In genomic region chr9:21974542-21975409, GRCh38 we compare ENCODE assay signal across 8 cellular contexts. TPM values are rescaled to one million over a fixed set of nuclear protein-coding genes. Genes with fewer than 3 reads are reported as not detected.
DNase-seq lines count a peak whose midpoint lies in the region; ATAC-seq and TF ChIP-seq lines count a peak whose summit lies in the region.

No MANE protein-coding gene starts in this region.

- dilution Hi-C loops in mammary epithelial cell (cut with HindIII; ENCODE audit: low sequenced_read_pairs), result loop anchor here (5.0 kb wide), 1 partner anchor 63 kb away; no protein-coding TSS in a partner anchor

- H3K9me3 ChIP-seq in mammary epithelial cell (replicated peaks; ENCODE audit: insufficient read depth, low read length), result peaks cover 20% of the 10 kb centered on the region

- in situ Hi-C loops in mammary epithelial cell (cut with MboI; ENCODE audit: low sequenced_read_pairs in 2 of 2), result no loop called here

- H3K36me3 Mint-ChIP-seq in stimulated activated effector memory CD8-positive, alpha-beta T cell treated with anti-CD3 and anti-CD28 coated beads, Interleukin-12 subunit alpha, Interleukin-12 subunit beta, amount 100 ng/mL, for 72 hours, result no peaks in the 10 kb centered on the region

- peak overlapping the region; percentile 34 for H3K4me2 ChIP-seq in mammary epithelial cell (ENCODE audit: insufficient read depth, low read depth, low read length)

- H3K27me3 ChIP-seq in mammary epithelial cell (ENCODE audit: insufficient read depth, low read length), result no peaks in the 10 kb centered on the region

- peak overlapping the region; percentile 65 for H2AFZ ChIP-seq in mammary epithelial cell (ENCODE audit: low read depth, low read length)

- peaks cover 32% of the 10 kb centered on the region for H3K4me1 Mint-ChIP-seq in stimulated activated effector memory CD8-positive, alpha-beta T cell treated with anti-CD3 and anti-CD28 coated beads, Interleukin-12 subunit alpha, Interleukin-12 subunit beta, amount 100 ng/mL, for 72 hours

- no TSS peak for BruUV-seq in mammary epithelial cell (replicated peaks; lab: Mats Ljungman, UMichigan)

- no peak overlapping the region for H3K9ac ChIP-seq in mammary epithelial cell (ENCODE audit: insufficient read depth, low read length)

- CTCF ChIA-PET in mammary epithelial cell (lab: Charles Lee; ENCODE audit: low non-redundant PET), result no interaction called here

- ATAC-seq in GM19395 (IDR thresholded peaks at IDR 0.05; ENCODE audit: unreplicated experiment) (peak; percentile 66), HG03460 (IDR thresholded peaks at IDR 0.05; ENCODE audit: unreplicated experiment) (peak; percentile 75), left colon (peak; percentile 64)
- peak; percentile 79 for ATAC-seq in stimulated activated effector memory CD8-positive, alpha-beta T cell treated with anti-CD3 and anti-CD28 coated beads, Interleukin-12 subunit alpha, Interleukin-12 subunit beta, amount 100 ng/mL, for 72 hours

- 48% methylated on average over 25 of the region's 64 CpGs for WGBS in mammary epithelial cell (ENCODE audit: low coverage, missing lambda C conversion rate)

- no peak for TF ChIP-seq CTCF in mammary epithelial cell (conservative IDR thresholded peaks at IDR 0.05 in 1 of 2, IDR thresholded peaks at IDR 0.05 in 1 of 2; ENCODE audit: extremely low read depth in 1 of 2, insufficient read depth in 1 of 2, low read depth in 1 of 2, low read length in 2 of 2)

- no peaks in the 10 kb centered on the region for H4K20me1 ChIP-seq in mammary epithelial cell (ENCODE audit: insufficient read depth, low read length)

- peaks cover 5% of the 10 kb centered on the region for H3K79me2 ChIP-seq in mammary epithelial cell (ENCODE audit: insufficient read depth, low read length)

- H3K27ac Mint-ChIP-seq in stimulated activated effector memory CD8-positive, alpha-beta T cell treated with anti-CD3 and anti-CD28 coated beads, Interleukin-12 subunit alpha, Interleukin-12 subunit beta, amount 100 ng/mL, for 72 hours, result peak overlapping the region; percentile 6

- H3K27ac ChIP-seq in mammary epithelial cell (ENCODE audit: insufficient read depth, low read depth, low read length), result no peak overlapping the region

- no peaks in the 10 kb centered on the region for H3K9me3 Mint-ChIP-seq in stimulated activated effector memory CD8-positive, alpha-beta T cell treated with anti-CD3 and anti-CD28 coated beads, Interleukin-12 subunit alpha, Interleukin-12 subunit beta, amount 100 ng/mL, for 72 hours

- DNase-seq in CD1c-positive myeloid dendritic cell (ENCODE audit: extremely low spot score), result peak; percentile 61
- DNase-seq in mammary epithelial cell, result no peak
- DNase-seq in left colon, result no peak
- peak in 1 of 2 donors; percentile 62 for DNase-seq in stimulated activated effector memory CD8-positive, alpha-beta T cell treated with anti-CD3 and anti-CD28 coated beads, Interleukin-12 subunit alpha, Interleukin-12 subunit beta, amount 100 ng/mL, for 72 hours (ENCODE audit: low spot score in 2 of 2)
- DNase-seq in NOMO-1 treated with dmso at 0.1 percent for 144 hours (lab: John Stamatoyannopoulos, UW; ENCODE audit: unreplicated experiment), result no peak

- peaks cover 4% of the 10 kb centered on the region for H3K4me1 ChIP-seq in mammary epithelial cell (ENCODE audit: insufficient read depth, low read length)

- peaks cover 5% of the 10 kb centered on the region for H3K36me3 ChIP-seq in mammary epithelial cell (ENCODE audit: insufficient read depth, low read length)

- intact Hi-C loops in mammary epithelial cell (cut with micrococcal nuclease) (no loop called here), left colon (cut with DNase I, micrococcal nuclease) (no loop called here)

- peak overlapping the region; percentile 84 for H3K4me3 Mint-ChIP-seq in stimulated activated effector memory CD8-positive, alpha-beta T cell treated with anti-CD3 and anti-CD28 coated beads, Interleukin-12 subunit alpha, Interleukin-12 subunit beta, amount 100 ng/mL, for 72 hours

- peak overlapping the region in 2 of 3 experiments; percentile 3 to 14 for H3K4me3 ChIP-seq in mammary epithelial cell (replicated peaks in 1 of 3; ENCODE audit: insufficient read depth in 1 of 3, low read depth in 2 of 3, low read length in 3 of 3)

TF ChIP-seq in PFSK-1, 5 proteins besides CTCF, POLR2A, EP300 and RAD21:
- TF ChIP-seq TAF1 (IDR thresholded peaks at IDR 0.05; ENCODE audit: borderline replicate concordance, insufficient read depth, low read length), result no peak
- TF ChIP-seq SIN3A (IDR thresholded peaks at IDR 0.05; ENCODE audit: borderline replicate concordance, insufficient read depth, low read length), result peak; percentile 76; the same call in 1 of the 2 replicates
- TF ChIP-seq, protein P1, sequence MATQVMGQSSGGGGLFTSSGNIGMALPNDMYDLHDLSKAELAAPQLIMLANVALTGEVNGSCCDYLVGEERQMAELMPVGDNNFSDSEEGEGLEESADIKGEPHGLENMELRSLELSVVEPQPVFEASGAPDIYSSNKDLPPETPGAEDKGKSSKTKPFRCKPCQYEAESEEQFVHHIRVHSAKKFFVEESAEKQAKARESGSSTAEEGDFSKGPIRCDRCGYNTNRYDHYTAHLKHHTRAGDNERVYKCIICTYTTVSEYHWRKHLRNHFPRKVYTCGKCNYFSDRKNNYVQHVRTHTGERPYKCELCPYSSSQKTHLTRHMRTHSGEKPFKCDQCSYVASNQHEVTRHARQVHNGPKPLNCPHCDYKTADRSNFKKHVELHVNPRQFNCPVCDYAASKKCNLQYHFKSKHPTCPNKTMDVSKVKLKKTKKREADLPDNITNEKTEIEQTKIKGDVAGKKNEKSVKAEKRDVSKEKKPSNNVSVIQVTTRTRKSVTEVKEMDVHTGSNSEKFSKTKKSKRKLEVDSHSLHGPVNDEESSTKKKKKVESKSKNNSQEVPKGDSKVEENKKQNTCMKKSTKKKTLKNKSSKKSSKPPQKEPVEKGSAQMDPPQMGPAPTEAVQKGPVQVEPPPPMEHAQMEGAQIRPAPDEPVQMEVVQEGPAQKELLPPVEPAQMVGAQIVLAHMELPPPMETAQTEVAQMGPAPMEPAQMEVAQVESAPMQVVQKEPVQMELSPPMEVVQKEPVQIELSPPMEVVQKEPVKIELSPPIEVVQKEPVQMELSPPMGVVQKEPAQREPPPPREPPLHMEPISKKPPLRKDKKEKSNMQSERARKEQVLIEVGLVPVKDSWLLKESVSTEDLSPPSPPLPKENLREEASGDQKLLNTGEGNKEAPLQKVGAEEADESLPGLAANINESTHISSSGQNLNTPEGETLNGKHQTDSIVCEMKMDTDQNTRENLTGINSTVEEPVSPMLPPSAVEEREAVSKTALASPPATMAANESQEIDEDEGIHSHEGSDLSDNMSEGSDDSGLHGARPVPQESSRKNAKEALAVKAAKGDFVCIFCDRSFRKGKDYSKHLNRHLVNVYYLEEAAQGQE (IDR thresholded peaks at IDR 0.05; ENCODE audit: insufficient read depth in 1 of 2, low read depth in 2 of 2, low read length in 2 of 2), result no peak
- peak; percentile 25 for TF ChIP-seq FOXP2 (optimal IDR thresholded peaks at IDR 0.05; ENCODE audit: borderline replicate concordance, extremely low read depth, extremely low read length, insufficient read depth)
- peak; percentile 27; the same call in 1 of the 2 replicates for TF ChIP-seq POLR2AphosphoS5 (IDR thresholded peaks at IDR 0.05; ENCODE audit: low read depth, low read length)

RNA-seq across cellular contexts. Expression of gene CDKN2A, which starts 19.4 kb away (rescaled TPM):
- 810 TPM for polyA plus RNA-seq in PFSK-1 (2012; ENCODE audit: insufficient read length, low read depth)
- 10 to 100 TPM; 26.5 to 34.1 TPM for total RNA-seq in mammary epithelial cell
- polyA plus RNA-seq in mammary epithelial cell, result 50.7 TPM
- 2.9 TPM for polyA minus RNA-seq in mammary epithelial cell
- 1 to 10 TPM in 1 of 2 donors, under 1 TPM in 1; 0.34 to 1.8 TPM for total RNA-seq in left colon

RNA-seq across cellular contexts. Expression of gene CDKN2B-AS1, which starts 19.8 kb away (rescaled TPM):
- 1.0 TPM for polyA plus RNA-seq in PFSK-1 (2012; ENCODE audit: insufficient read length, low read depth)
- total RNA-seq in mammary epithelial cell, result 1 to 10 TPM; 1.8 to 2.3 TPM
- polyA plus RNA-seq in mammary epithelial cell, result 0.75 TPM
- 13.6 TPM for polyA minus RNA-seq in mammary epithelial cell
- 100 to 1,000 TPM; 108 to 124 TPM for total RNA-seq in left colon

RNA-seq across cellular contexts. Expression of gene CDKN2B, which starts 34.3 kb away (rescaled TPM):
- polyA plus RNA-seq in PFSK-1 (2012; ENCODE audit: insufficient read length, low read depth), result 53.0 TPM
- total RNA-seq in mammary epithelial cell (10 to 100 TPM; 27.6 to 50.0 TPM), left colon (100 to 1,000 TPM; 158 to 160 TPM)
- polyA plus RNA-seq in mammary epithelial cell, result 23.5 TPM
- 14.1 TPM for polyA minus RNA-seq in mammary epithelial cell

Comparison
In these comparisons a context has a peak if more than half of its experiments do, and no peak if none do; other contexts are left out.
1. RNA of gene CDKN2A, which starts 19.4 kb away (total RNA-seq): 26.5 to 34.1 TPM in mammary epithelial cell; 0.34 to 1.8 TPM in left colon; every median in the first group is over 4 times any median in the second.
2. RNA of gene CDKN2B-AS1, which starts 19.8 kb away (total RNA-seq): 108 to 124 TPM in left colon; 1.8 to 2.3 TPM in mammary epithelial cell; every median in the first group is over 10 times any median in the second.
3. Peak in every context shown above with its lines, with median percentiles within 50 percentile points of each other: ATAC-seq.